ENCODE assay signal across 15 cellular contexts in the genomic region with DNA sequence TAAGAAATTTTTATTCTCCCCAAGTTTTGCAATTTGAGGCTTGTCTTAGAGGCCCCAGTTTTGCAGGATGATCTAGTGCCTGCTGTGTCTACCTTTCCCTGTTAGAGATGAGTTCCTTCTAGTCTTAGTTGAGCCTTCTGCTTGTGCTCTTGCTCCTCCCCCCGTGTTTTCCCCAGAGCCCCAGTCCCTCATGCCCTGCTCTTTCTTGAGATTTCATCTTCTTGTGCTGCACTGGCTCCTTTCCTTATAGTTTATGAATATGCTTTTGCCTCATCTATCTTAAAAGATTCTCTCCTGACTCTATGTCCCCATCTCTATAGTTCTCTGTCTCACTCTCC. TPM values are rescaled to one million over a fixed set of nuclear protein-coding genes. Genes with fewer than 3 reads are reported as not detected.
DNase-seq lines count a peak whose midpoint lies in the region; ATAC-seq and TF ChIP-seq lines count a peak whose summit lies in the region.
"Had no signal": no experiment of that assay in that cellular context is flagged by ENCODE, and none has a peak within 500 bp of the region (broad histone marks: within the 10 kb centered on the region; RNA-seq: fewer than 3 reads in every experiment).

No MANE protein-coding gene starts in this region.

- intact Hi-C loops in activated naive CD4-positive, alpha-beta T cell treated with anti-CD3 and anti-CD28 coated beads for 36 hours (cut with micrococcal nuclease), result no loop called here

- H3K36me3 Mint-ChIP-seq in activated naive CD4-positive, alpha-beta T cell treated with anti-CD3 and anti-CD28 coated beads for 36 hours (ENCODE audit: low read depth), result no peaks in the 10 kb centered on the region
- H3K36me3 Mint-ChIP-seq in activated T-cell treated with anti-CD3 and anti-CD28 coated beads, Interleukin-2, amount 50 U/mL, for 24 hours (ENCODE audit: low read depth), result no peaks in the 10 kb centered on the region

- peaks cover 12% of the 10 kb centered on the region for H3K4me1 Mint-ChIP-seq in activated naive CD4-positive, alpha-beta T cell treated with anti-CD3 and anti-CD28 coated beads for 36 hours (ENCODE audit: low read depth)
- peaks cover 12% of the 10 kb centered on the region for H3K4me1 Mint-ChIP-seq in activated T-cell treated with anti-CD3 and anti-CD28 coated beads, Interleukin-2, amount 50 U/mL, for 24 hours (ENCODE audit: low read depth)

- no peaks in the 10 kb centered on the region for H3K4me1 ChIP-seq in foreskin keratinocyte
- H3K4me1 ChIP-seq: uterus had no signal

- TF ChIP-seq CTCF in foreskin keratinocyte (conservative IDR thresholded peaks at IDR 0.05), result no peak

- CTCF ChIA-PET in activated naive CD4-positive, alpha-beta T cell treated with anti-CD3 and anti-CD28 coated beads for 36 hours (lab: Charles Lee), result no interaction called here

- H3K27ac ChIP-seq in foreskin keratinocyte, result no peak overlapping the region
- H3K27ac ChIP-seq: brain microvascular endothelial cell, uterus had no signal

- DNase-seq in foreskin keratinocyte, result no peak
- DNase-seq in retina, result no peak
- DNase-seq in activated naive CD4-positive, alpha-beta T cell treated with anti-CD3 and anti-CD28 coated beads for 36 hours, result no peak
- no peak for DNase-seq in activated T-cell treated with anti-CD3 and anti-CD28 coated beads, Interleukin-2, amount 50 U/mL, for 24 hours
- DNase-seq: activated effector memory CD4-positive, alpha-beta T cell treated with anti-CD3 and anti-CD28 coated beads, Interleukin-2, amount 50 U/mL, for 16 hours; brain microvascular endothelial cell; DMS 273 treated with DMSO at 0.1 percent for 48 hours; glutamatergic neuron; stimulated activated CD4-positive, alpha-beta T cell treated with anti-CD3 and anti-CD28 coated beads, Interleukin-12 subunit alpha, Interleukin-12 subunit beta, amount 100 ng/mL, for 4 hours; T-helper 17 cell; uterus had no signal

- ATAC-seq in GM18508 (IDR thresholded peaks at IDR 0.05; ENCODE audit: insufficient read depth, unreplicated experiment), result peak; percentile 22
- peak; percentile 47 for ATAC-seq in GM19467 (IDR thresholded peaks at IDR 0.05; ENCODE audit: unreplicated experiment)
- peak; percentile 54 for ATAC-seq in HG02798 (IDR thresholded peaks at IDR 0.05; ENCODE audit: poor library complexity, unreplicated experiment)
- ATAC-seq in HG03354 (IDR thresholded peaks at IDR 0.05; ENCODE audit: poor library complexity, severe bottlenecking, unreplicated experiment), result peak; percentile 46
- ATAC-seq in foreskin keratinocyte, result no peak
- ATAC-seq: T-helper 17 cell had no signal

- peaks cover 45% of the 10 kb centered on the region for H3K27me3 Mint-ChIP-seq in activated naive CD4-positive, alpha-beta T cell treated with anti-CD3 and anti-CD28 coated beads for 36 hours (ENCODE audit: low read depth)
- H3K27me3 Mint-ChIP-seq in activated T-cell treated with anti-CD3 and anti-CD28 coated beads, Interleukin-2, amount 50 U/mL, for 24 hours, result peaks cover 61% of the 10 kb centered on the region

- no peak overlapping the region for H3K27ac Mint-ChIP-seq in activated naive CD4-positive, alpha-beta T cell treated with anti-CD3 and anti-CD28 coated beads for 36 hours
- H3K27ac Mint-ChIP-seq in activated T-cell treated with anti-CD3 and anti-CD28 coated beads, Interleukin-2, amount 50 U/mL, for 24 hours, result no peak overlapping the region
- H3K27ac Mint-ChIP-seq: T-helper 17 cell had no signal

- no peak overlapping the region for H3K4me3 Mint-ChIP-seq in activated naive CD4-positive, alpha-beta T cell treated with anti-CD3 and anti-CD28 coated beads for 36 hours
- no peak overlapping the region for H3K4me3 Mint-ChIP-seq in activated T-cell treated with anti-CD3 and anti-CD28 coated beads, Interleukin-2, amount 50 U/mL, for 24 hours
- H3K4me3 Mint-ChIP-seq: T-helper 17 cell had no signal

- H3K9me3 Mint-ChIP-seq in activated naive CD4-positive, alpha-beta T cell treated with anti-CD3 and anti-CD28 coated beads for 36 hours, result no peaks in the 10 kb centered on the region
- no peaks in the 10 kb centered on the region for H3K9me3 Mint-ChIP-seq in activated T-cell treated with anti-CD3 and anti-CD28 coated beads, Interleukin-2, amount 50 U/mL, for 24 hours

- H3K27me3 ChIP-seq in foreskin keratinocyte, result peaks cover 72% of the 10 kb centered on the region
- H3K27me3 ChIP-seq: brain microvascular endothelial cell, uterus had no signal

RNA-seq across cellular contexts. Expression of a gene that starts 4.7 kb away (rescaled TPM):
- not detected in 2 replicates for total RNA-seq in foreskin keratinocyte
- not detected in 2 replicates for polyA plus RNA-seq in foreskin keratinocyte
- under 1 TPM in 1 of 2 experiments, not detected in 1; 0.17 TPM for total RNA-seq in activated naive CD4-positive, alpha-beta T cell treated with anti-CD3 and anti-CD28 coated beads for 36 hours
- total RNA-seq: T-helper 17 cell had no signal
